ENCODE assay signal across 14 cellular contexts in genomic region chr11:35288311-35288710, GRCh38.
"Had no signal": no experiment of that assay in that cellular context is flagged by ENCODE, and none has a peak within 500 bp of the region (broad histone marks: within the 10 kb centered on the region; RNA-seq: fewer than 3 reads in every experiment).

No MANE protein-coding gene starts in this region.

- H3K27me3 ChIP-seq: ascending aorta, esophagus muscularis mucosa, pancreas, spleen had no signal

- ATAC-seq: sciatic nerve had no signal

- H3K9me3 ChIP-seq: ascending aorta, esophagus muscularis mucosa, pancreas, spleen had no signal

- DNase-seq: activated CD4-positive, alpha-beta T cell treated with anti-CD3 and anti-CD28 coated beads, Interleukin-2, amount 10 ng/mL, durations not matched to agents 7 days and 5 days; activated CD8-positive, alpha-beta T cell treated with anti-CD3 and anti-CD28 coated beads, Interleukin-2, amount 10 ng/mL, durations not matched to agents 7 days and 5 days; activated naive CD4-positive, alpha-beta T cell treated with anti-CD3 and anti-CD28 coated beads, Interleukin-2, amount 10 ng/mL, durations not matched to agents 7 days and 5 days; activated T-cell treated with anti-CD3 and anti-CD28 coated beads, Interleukin-2, amount 50 U/mL, for 24 hours; effector CD8-positive, alpha-beta T cell; foreskin fibroblast; left ventricle myocardium superior; natural killer cell; pancreas; spleen; stimulated activated naive B cell treated with anti-CD40 and anti-IgM and Interleukin-4, amounts not matched to agents 10 μg/mL and 1 μg/mL and 100 μg/mL, for 72 hours had no signal

- H3K4me3 ChIP-seq: ascending aorta, esophagus muscularis mucosa, pancreas, spleen had no signal

- FAIRE-seq: pancreas had no signal

- H3K36me3 ChIP-seq: ascending aorta, esophagus muscularis mucosa, spleen had no signal

- H3K27ac ChIP-seq: pancreas, spleen had no signal
